ENCODE assay signal across 2 cellular contexts in the genomic region with DNA sequence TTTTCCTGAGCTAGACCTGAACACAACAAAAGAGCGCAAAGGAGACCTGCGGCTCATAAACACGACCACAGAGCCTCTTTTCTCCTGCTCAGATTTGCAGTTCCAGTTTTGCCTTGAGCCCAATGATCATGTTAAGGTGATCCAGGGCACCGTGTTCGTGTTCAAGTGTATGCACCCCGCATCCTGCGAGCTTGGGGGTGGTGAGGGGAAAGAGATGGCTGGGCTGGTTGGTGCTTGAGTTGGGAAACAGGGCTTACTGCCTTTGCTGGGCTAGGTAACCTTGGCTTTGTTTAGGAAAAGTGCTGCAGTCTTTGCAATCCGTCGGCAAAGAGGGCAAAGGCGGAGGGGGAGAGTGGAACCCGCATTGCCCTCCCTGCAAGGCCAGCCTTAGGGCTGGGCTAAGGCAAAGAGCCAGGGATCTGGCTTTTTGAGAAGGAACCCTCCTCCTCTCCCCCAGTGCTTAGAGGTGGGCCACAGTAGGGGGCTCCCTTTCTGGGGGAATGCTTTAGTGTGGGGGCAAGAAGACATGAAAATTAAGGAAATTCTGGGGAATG.
TF ChIP-seq lines count a peak whose summit lies in the region.

No MANE protein-coding gene starts in this region.

TF ChIP-seq in IMR-90, 13 proteins besides CTCF, POLR2A, EP300 and RAD21:
- no peak for TF ChIP-seq SMC3 (IDR thresholded peaks at IDR 0.05; ENCODE audit: low read depth, low read length)
- TF ChIP-seq MAFK (IDR thresholded peaks at IDR 0.05; ENCODE audit: low read depth, low read length): no peak
- TF ChIP-seq, protein P1, sequence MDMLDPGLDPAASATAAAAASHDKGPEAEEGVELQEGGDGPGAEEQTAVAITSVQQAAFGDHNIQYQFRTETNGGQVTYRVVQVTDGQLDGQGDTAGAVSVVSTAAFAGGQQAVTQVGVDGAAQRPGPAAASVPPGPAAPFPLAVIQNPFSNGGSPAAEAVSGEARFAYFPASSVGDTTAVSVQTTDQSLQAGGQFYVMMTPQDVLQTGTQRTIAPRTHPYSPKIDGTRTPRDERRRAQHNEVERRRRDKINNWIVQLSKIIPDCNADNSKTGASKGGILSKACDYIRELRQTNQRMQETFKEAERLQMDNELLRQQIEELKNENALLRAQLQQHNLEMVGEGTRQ (IDR thresholded peaks at IDR 0.05; ENCODE audit: low read depth, low read length): no peak
- TF ChIP-seq RCOR1 (IDR thresholded peaks at IDR 0.05; ENCODE audit: insufficient replicate concordance, low read length): no peak
- no peak for TF ChIP-seq CEBPB (IDR thresholded peaks at IDR 0.05; ENCODE audit: low read depth, low read length)
- TF ChIP-seq NFE2L2 (IDR thresholded peaks at IDR 0.05; ENCODE audit: low read depth, low read length): no peak
- no peak for TF ChIP-seq RFX5 (IDR thresholded peaks at IDR 0.05; ENCODE audit: low read depth, low read length)
- TF ChIP-seq FOS (IDR thresholded peaks at IDR 0.05; ENCODE audit: low read depth, low read length): no peak
- no peak for TF ChIP-seq MXI1 (IDR thresholded peaks at IDR 0.05; ENCODE audit: borderline replicate concordance, low read depth, low read length)
- no peak for TF ChIP-seq BHLHE40 (IDR thresholded peaks at IDR 0.05; ENCODE audit: low read depth, low read length)
- no peak for TF ChIP-seq CHD1 (IDR thresholded peaks at IDR 0.05; ENCODE audit: low read depth, low read length)
- TF ChIP-seq MAZ (IDR thresholded peaks at IDR 0.05; ENCODE audit: borderline replicate concordance, low read depth, low read length): no peak
- TF ChIP-seq, protein P2, sequence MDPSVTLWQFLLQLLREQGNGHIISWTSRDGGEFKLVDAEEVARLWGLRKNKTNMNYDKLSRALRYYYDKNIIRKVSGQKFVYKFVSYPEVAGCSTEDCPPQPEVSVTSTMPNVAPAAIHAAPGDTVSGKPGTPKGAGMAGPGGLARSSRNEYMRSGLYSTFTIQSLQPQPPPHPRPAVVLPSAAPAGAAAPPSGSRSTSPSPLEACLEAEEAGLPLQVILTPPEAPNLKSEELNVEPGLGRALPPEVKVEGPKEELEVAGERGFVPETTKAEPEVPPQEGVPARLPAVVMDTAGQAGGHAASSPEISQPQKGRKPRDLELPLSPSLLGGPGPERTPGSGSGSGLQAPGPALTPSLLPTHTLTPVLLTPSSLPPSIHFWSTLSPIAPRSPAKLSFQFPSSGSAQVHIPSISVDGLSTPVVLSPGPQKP (IDR thresholded peaks at IDR 0.05; ENCODE audit: borderline replicate concordance, low read depth, low read length): no peak

TF ChIP-seq in endothelial cell of umbilical vein, 7 proteins besides CTCF, POLR2A, EP300 and RAD21:
- no peak for TF ChIP-seq FOS (IDR thresholded peaks at IDR 0.05; ENCODE audit: borderline replicate concordance, insufficient read depth, low read length)
- peak; percentile 84 for TF ChIP-seq EZH2 (IDR thresholded peaks at IDR 0.05; ENCODE audit: borderline replicate concordance, low read depth, low read length, severe bottlenecking)
